In the genomic region with DNA sequence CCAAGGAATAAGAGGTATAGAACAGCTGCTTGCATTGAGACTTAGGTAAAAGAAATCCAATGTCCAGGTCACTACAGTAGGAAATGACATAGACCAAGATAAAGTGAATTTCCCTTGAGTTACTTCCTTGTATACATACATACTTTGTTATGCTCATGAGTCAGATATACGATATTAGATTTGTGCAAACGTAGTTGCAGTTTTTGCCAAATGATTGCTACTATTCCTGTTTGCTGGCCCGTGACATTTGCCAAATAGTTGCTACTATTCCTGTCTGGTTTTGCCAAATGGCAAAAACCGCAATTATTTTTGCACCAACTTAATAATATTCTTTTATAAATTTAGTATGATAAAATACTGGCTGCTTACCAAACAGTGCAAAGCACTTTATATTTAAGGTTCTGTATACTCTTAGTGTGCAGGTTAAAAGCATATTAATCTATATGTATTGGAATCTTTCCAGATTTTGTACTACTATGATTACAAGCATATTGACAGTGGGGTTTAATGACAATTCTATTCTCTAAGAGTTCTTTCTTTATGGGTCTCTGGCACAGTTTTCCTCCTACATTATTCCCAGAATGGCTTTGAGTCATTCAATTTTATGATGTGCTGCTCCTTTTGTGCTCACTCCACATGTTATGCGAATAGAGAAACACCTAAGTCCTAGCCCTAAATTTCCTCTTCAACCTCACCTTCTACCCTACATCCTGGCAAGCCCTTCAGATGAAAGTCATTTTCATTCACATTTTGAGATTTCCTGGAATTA, we compare ENCODE assay signal across 1 cellular context.
TF ChIP-seq lines count a peak whose summit lies in the region.

No MANE protein-coding gene starts in this region.

TF ChIP-seq in HepG2, 621 proteins besides CTCF, POLR2A, EP300 and RAD21 (continued from another document):
- TF ChIP-seq, protein P1, sequence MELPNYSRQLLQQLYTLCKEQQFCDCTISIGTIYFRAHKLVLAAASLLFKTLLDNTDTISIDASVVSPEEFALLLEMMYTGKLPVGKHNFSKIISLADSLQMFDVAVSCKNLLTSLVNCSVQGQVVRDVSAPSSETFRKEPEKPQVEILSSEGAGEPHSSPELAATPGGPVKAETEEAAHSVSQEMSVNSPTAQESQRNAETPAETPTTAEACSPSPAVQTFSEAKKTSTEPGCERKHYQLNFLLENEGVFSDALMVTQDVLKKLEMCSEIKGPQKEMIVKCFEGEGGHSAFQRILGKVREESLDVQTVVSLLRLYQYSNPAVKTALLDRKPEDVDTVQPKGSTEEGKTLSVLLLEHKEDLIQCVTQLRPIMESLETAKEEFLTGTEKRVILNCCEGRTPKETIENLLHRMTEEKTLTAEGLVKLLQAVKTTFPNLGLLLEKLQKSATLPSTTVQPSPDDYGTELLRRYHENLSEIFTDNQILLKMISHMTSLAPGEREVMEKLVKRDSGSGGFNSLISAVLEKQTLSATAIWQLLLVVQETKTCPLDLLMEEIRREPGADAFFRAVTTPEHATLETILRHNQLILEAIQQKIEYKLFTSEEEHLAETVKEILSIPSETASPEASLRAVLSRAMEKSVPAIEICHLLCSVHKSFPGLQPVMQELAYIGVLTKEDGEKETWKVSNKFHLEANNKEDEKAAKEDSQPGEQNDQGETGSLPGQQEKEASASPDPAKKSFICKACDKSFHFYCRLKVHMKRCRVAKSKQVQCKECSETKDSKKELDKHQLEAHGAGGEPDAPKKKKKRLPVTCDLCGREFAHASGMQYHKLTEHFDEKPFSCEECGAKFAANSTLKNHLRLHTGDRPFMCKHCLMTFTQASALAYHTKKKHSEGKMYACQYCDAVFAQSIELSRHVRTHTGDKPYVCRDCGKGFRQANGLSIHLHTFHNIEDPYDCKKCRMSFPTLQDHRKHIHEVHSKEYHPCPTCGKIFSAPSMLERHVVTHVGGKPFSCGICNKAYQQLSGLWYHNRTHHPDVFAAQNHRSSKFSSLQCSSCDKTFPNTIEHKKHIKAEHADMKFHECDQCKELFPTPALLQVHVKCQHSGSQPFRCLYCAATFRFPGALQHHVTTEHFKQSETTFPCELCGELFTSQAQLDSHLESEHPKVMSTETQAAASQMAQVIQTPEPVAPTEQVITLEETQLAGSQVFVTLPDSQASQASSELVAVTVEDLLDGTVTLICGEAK (IDR thresholded peaks at IDR 0.05), result peak; percentile 58; the same call in 1 of the 2 replicates
- TF ChIP-seq, protein P1 (CRISPR knock-in tag; IDR thresholded peaks at IDR 0.05), result no peak
TF ChIP-seq in HepG2: peak in this region for 1.
